ENCODE assay signal across 19 cellular contexts in genomic region chr20:14148042-14148441, GRCh38.
A peak's percentile ranks its signal among the peaks of the same experiment; 100 is the strongest.
DNase-seq lines count a peak whose midpoint lies in the region; ATAC-seq and TF ChIP-seq lines count a peak whose summit lies in the region.
"Had no signal": no experiment of that assay in that cellular context is flagged by ENCODE, and none has a peak within 500 bp of the region (broad histone marks: within the 10 kb centered on the region; RNA-seq: fewer than 3 reads in every experiment).

No MANE protein-coding gene starts in this region.

- H2BK20ac ChIP-seq in IMR-90 (ENCODE audit: low read depth, low read length), result no peak overlapping the region

- H3K27me3 ChIP-seq in IMR-90 (ENCODE audit: control insufficient read depth, insufficient read depth, low read length), result no peaks in the 10 kb centered on the region

- no peaks in the 10 kb centered on the region for H3K9me3 ChIP-seq in IMR-90 (ENCODE audit: control insufficient read depth, insufficient read depth, low read length)

- no peak overlapping the region for H4K8ac ChIP-seq in IMR-90 (ENCODE audit: low read depth in 2 of 2, low read length in 2 of 2)

- no TSS peak for BruUV-seq in IMR-90 (replicated peaks; lab: Mats Ljungman, UMichigan)

- no peak overlapping the region for H2BK120ac ChIP-seq in IMR-90 (ENCODE audit: low read depth, low read length)

- TF ChIP-seq CTCF in IMR-90 (conservative IDR thresholded peaks at IDR 0.05; ENCODE audit: low read depth, low read length), result no peak
- TF ChIP-seq CTCF in astrocyte of the spinal cord (IDR thresholded peaks at IDR 0.05; ENCODE audit: low read depth, low read length), result no peak

- H3K9ac ChIP-seq in IMR-90 (ENCODE audit: low read depth, low read length), result no peak overlapping the region

- no peaks in the 10 kb centered on the region for H3K4me1 ChIP-seq in IMR-90 (ENCODE audit: control insufficient read depth, insufficient read depth, low read length)

- H4K20me1 ChIP-seq in IMR-90 (ENCODE audit: insufficient read depth, low read length), result no peaks in the 10 kb centered on the region

- no peaks in the 10 kb centered on the region for H3K79me1 ChIP-seq in IMR-90 (ENCODE audit: low read depth in 1 of 2, low read length in 2 of 2)

- H3K4me3 ChIP-seq in IMR-90 (ENCODE audit: insufficient read depth, low read depth, low read length), result no peak overlapping the region
- no peak overlapping the region for H3K4me3 ChIP-seq in astrocyte of the spinal cord (ENCODE audit: low read depth, low read length)
- H3K4me3 ChIP-seq: GM23338 had no signal

- DNase-seq in Daoy (ENCODE audit: low read depth) (peak; percentile 7), IMR-90 (peak; percentile 33), astrocyte of the spinal cord (ENCODE audit: low read depth, low spot score) (peak; percentile 22), iris pigment epithelial cell (ENCODE audit: low read depth) (peak; percentile 66), NCI-H1105 treated with DMSO at 0.1 percent for 48 hours (lab: John Stamatoyannopoulos, UW) (no peak), NCI-H446 treated with DMSO at 0.1 percent for 48 hours (lab: John Stamatoyannopoulos, UW) (no peak), NCI-H187 treated with DMSO at 0.1 percent for 48 hours (lab: John Stamatoyannopoulos, UW) (no peak)
- DNase-seq: DMS79 treated with DMSO at 0.1 percent for 48 hours, NCI-H1048, NCI-H146, NCI-H2081 treated with DMSO at 0.1 percent for 48 hours, NCI-H510A, NCI-H82, OCI-M1, Right ventricle myocardium superior, T-cell had no signal

- no peak overlapping the region for H2AK9ac ChIP-seq in IMR-90 (replicated peaks; ENCODE audit: low read depth, low read length, poor library complexity)

- H3K36me3 ChIP-seq in IMR-90 (ENCODE audit: control insufficient read depth, insufficient read depth, low read length), result no peaks in the 10 kb centered on the region

- CTCF ChIA-PET in IMR-90 (lab: Yijun Ruan, JAX), result no interaction called here

- no peak overlapping the region for H3K4me2 ChIP-seq in IMR-90 (ENCODE audit: low read depth, low read length)
- H3K4me2 ChIP-seq: GM23338 had no signal

- no peak overlapping the region for H4K5ac ChIP-seq in IMR-90 (ENCODE audit: low read depth, low read length)

- no peak for TF ChIP-seq RAD21 in IMR-90 (IDR thresholded peaks at IDR 0.05; ENCODE audit: low read length)

- no peak overlapping the region for H2AFZ ChIP-seq in IMR-90 (replicated peaks; ENCODE audit: low read length, poor library complexity)
- H2AFZ ChIP-seq: GM23338 had no signal

- ATAC-seq in IMR-90 (ENCODE audit: low read depth) (no peak), GM19328 (IDR thresholded peaks at IDR 0.05; ENCODE audit: unreplicated experiment) (no peak)
- ATAC-seq: GM23338, HCT116, T-cell had no signal

- POLR2A ChIA-PET in IMR-90 (lab: Charles Lee; ENCODE audit: unreplicated experiment), result no interaction called here

- dilution Hi-C loops in IMR-90 (cut with HindIII; ENCODE audit: low sequenced_read_pairs, unreplicated experiment), result no loop called here

- H2AK5ac ChIP-seq in IMR-90 (ENCODE audit: low read depth, low read length), result no peak overlapping the region

- no peak for TF ChIP-seq POLR2A in IMR-90 (IDR thresholded peaks at IDR 0.05; ENCODE audit: low read depth, low read length)

- H4K91ac ChIP-seq in IMR-90 (ENCODE audit: insufficient read depth, low read depth, low read length), result no peak overlapping the region

- H3K56ac ChIP-seq in IMR-90 (ENCODE audit: extremely low read depth, insufficient read depth, low read length), result no peak overlapping the region

- no peak overlapping the region for H3K4ac ChIP-seq in IMR-90 (ENCODE audit: low read depth, low read length)

- intact Hi-C loops in IMR-90 (cut with micrococcal nuclease), result no loop called here

- no peak overlapping the region for H2BK15ac ChIP-seq in IMR-90 (ENCODE audit: low read depth, low read length)

- no CpG with 5 or more reads among the region's 1 CpG for WGBS in IMR-90 (ENCODE audit: extremely low coverage in 2 of 2, insufficient read length in 1 of 2), 2 experiments

- H3K27ac ChIP-seq in IMR-90 (ENCODE audit: insufficient read depth, low read length), result no peak overlapping the region

- H2BK5ac ChIP-seq in IMR-90 (ENCODE audit: low read depth, low read length, poor library complexity, severe bottlenecking), result no peak overlapping the region

- H3K18ac ChIP-seq in IMR-90 (ENCODE audit: low read depth, low read length), result no peak overlapping the region

- no peak overlapping the region for H3K23ac ChIP-seq in IMR-90 (ENCODE audit: low read depth, low read length)

- in situ Hi-C loops in IMR-90 (cut with MboI; ENCODE audit: low sequenced_read_pairs) (no loop called here), astrocyte of the spinal cord (cut with HindIII; ENCODE audit: low sequenced_read_pairs) (no loop called here)

- H3K14ac ChIP-seq in IMR-90 (replicated peaks; ENCODE audit: low read depth, low read length), result no peak overlapping the region

- no peaks in the 10 kb centered on the region for H3K9me1 ChIP-seq in IMR-90 (ENCODE audit: insufficient read depth, low read length)

TF ChIP-seq in IMR-90, 13 proteins besides CTCF, POLR2A, EP300 and RAD21:
- no peak for TF ChIP-seq CHD1 (IDR thresholded peaks at IDR 0.05; ENCODE audit: low read depth, low read length)
- no peak for TF ChIP-seq NFE2L2 (IDR thresholded peaks at IDR 0.05; ENCODE audit: low read depth, low read length)
- TF ChIP-seq RFX5 (IDR thresholded peaks at IDR 0.05; ENCODE audit: low read depth, low read length), result no peak
- no peak for TF ChIP-seq MAFK (IDR thresholded peaks at IDR 0.05; ENCODE audit: low read depth, low read length)
- TF ChIP-seq MXI1 (IDR thresholded peaks at IDR 0.05; ENCODE audit: borderline replicate concordance, low read depth, low read length), result no peak
- no peak for TF ChIP-seq MAZ (IDR thresholded peaks at IDR 0.05; ENCODE audit: borderline replicate concordance, low read depth, low read length)
- TF ChIP-seq SMC3 (IDR thresholded peaks at IDR 0.05; ENCODE audit: low read depth, low read length), result no peak
- no peak for TF ChIP-seq FOS (IDR thresholded peaks at IDR 0.05; ENCODE audit: low read depth, low read length)
- no peak for TF ChIP-seq CEBPB (IDR thresholded peaks at IDR 0.05; ENCODE audit: low read depth, low read length)
- no peak for TF ChIP-seq ELK1 (IDR thresholded peaks at IDR 0.05; ENCODE audit: borderline replicate concordance, low read depth, low read length)
- no peak for TF ChIP-seq RCOR1 (IDR thresholded peaks at IDR 0.05; ENCODE audit: insufficient replicate concordance, low read length)
- TF ChIP-seq USF2 (IDR thresholded peaks at IDR 0.05; ENCODE audit: low read depth, low read length), result no peak
- no peak for TF ChIP-seq BHLHE40 (IDR thresholded peaks at IDR 0.05; ENCODE audit: low read depth, low read length)

Comparison
In these comparisons a context has a peak if more than half of its experiments do, and no peak if none do; other contexts are left out.
1. DNase-seq: peak in Daoy (single experiment), IMR-90 (single experiment), astrocyte of the spinal cord (single experiment) and iris pigment epithelial cell (single experiment); none in NCI-H1105 treated with DMSO at 0.1 percent for 48 hours (single experiment), NCI-H446 treated with DMSO at 0.1 percent for 48 hours (single experiment) and NCI-H187 treated with DMSO at 0.1 percent for 48 hours (single experiment).